Comparison of ENCODE assay signal across 11 cellular contexts in the genomic region with DNA sequence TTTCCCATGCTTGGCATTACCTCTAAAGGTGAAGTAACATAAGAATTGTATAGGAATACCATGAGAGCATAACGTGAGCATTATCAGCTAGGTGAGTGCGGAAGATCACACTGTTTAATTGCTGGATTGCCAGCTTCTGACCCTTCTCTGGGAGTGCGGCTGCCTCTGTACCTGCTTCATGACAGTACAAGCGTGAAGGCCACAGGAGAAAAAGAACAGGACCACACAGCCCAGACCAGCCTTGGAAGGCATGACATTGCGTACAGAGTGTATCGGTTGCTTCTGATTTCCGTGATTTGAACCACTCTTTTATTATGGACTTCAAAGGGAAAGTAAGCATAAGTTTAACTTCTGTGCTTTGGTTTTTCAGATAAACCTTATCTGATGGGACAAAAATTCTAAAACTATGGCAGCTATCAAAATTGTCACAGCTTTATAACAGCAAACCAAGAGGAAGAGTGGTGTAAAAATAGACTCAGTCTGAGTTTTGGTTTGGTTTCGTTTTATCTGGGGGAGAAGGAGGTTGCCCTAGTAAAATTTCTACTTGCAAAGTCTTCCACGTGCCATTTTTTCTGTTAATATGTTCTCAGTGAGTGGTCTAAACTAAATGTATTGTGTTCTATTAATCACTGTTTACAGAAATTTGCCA.
A peak's percentile ranks its signal among the peaks of the same experiment; 100 is the strongest.
DNase-seq lines count a peak whose midpoint lies in the region; ATAC-seq and TF ChIP-seq lines count a peak whose summit lies in the region.
"Had no signal": no experiment of that assay in that cellular context is flagged by ENCODE, and none has a peak within 500 bp of the region (broad histone marks: within the 10 kb centered on the region; RNA-seq: fewer than 3 reads in every experiment).

No MANE protein-coding gene starts in this region.

- no peaks in the 10 kb centered on the region for H3F3A ChIP-seq in OCI-LY1 (ENCODE audit: insufficient read depth, low read length)

- POLR2A ChIA-PET in Caco-2 (lab: Charles Lee): no interaction called here

- H3K9me3 ChIP-seq in OCI-LY1 (ENCODE audit: low read length) (no peaks in the 10 kb centered on the region), Caco-2 (no peaks in the 10 kb centered on the region)

- H3K9me3 Mint-ChIP-seq in CD14-positive monocyte (no peaks in the 10 kb centered on the region), immature natural killer cell (no peaks in the 10 kb centered on the region), Caco-2 (ENCODE audit: unreplicated experiment) (no peaks in the 10 kb centered on the region)

- H3K4me1 ChIP-seq in OCI-LY1 (ENCODE audit: insufficient read depth, low read length, severe bottlenecking): peaks cover 13% of the 10 kb centered on the region
- peaks cover 14% of the 10 kb centered on the region for H3K4me1 ChIP-seq in Caco-2

- H3K36me3 ChIP-seq in OCI-LY1 (ENCODE audit: insufficient read depth, low read length): no peaks in the 10 kb centered on the region
- no peaks in the 10 kb centered on the region for H3K36me3 ChIP-seq in Caco-2 (ENCODE audit: control insufficient read depth, insufficient read depth, low read length)

- no peak overlapping the region for H2AFZ ChIP-seq in OCI-LY1 (ENCODE audit: low read length)

- H3K27me3 Mint-ChIP-seq in CD14-positive monocyte (ENCODE audit: low read depth in 3 of 3) (peaks cover 0 to 1% (median 0%) of the 10 kb centered on the region in 3 donors), immature natural killer cell (ENCODE audit: low read depth in 3 of 3) (peaks cover 0 to 8% (median 3%) of the 10 kb centered on the region in 3 donors), Caco-2 (ENCODE audit: insufficient read depth, unreplicated experiment) (no peaks in the 10 kb centered on the region)

- H3K4me2 ChIP-seq in OCI-LY1 (ENCODE audit: low read length): peak overlapping the region; percentile 7; the same call in 1 of the 2 replicates

- no peaks in the 10 kb centered on the region for H4K20me1 ChIP-seq in OCI-LY1 (ENCODE audit: insufficient read depth, low read length)

- intact Hi-C loops in CD14-positive monocyte (cut with micrococcal nuclease): loop anchor here in 1 of 2 donors (1.0 kb wide), 1 partner anchor 10 kb away; no protein-coding TSS in a partner anchor
- intact Hi-C loops in Caco-2 (cut with micrococcal nuclease; ENCODE audit: unreplicated experiment): no loop called here

- H3K36me3 Mint-ChIP-seq in CD14-positive monocyte: peaks cover 31 to 36% of the 10 kb centered on the region in 2 donors
- H3K36me3 Mint-ChIP-seq in immature natural killer cell: peaks cover 5 to 18% (median 16%) of the 10 kb centered on the region in 3 donors
- H3K36me3 Mint-ChIP-seq in Caco-2 (ENCODE audit: insufficient read depth, unreplicated experiment): peaks cover 31% of the 10 kb centered on the region

- no peak for DNase-seq in CD14-positive monocyte (ENCODE audit: low spot score)
- DNase-seq in immature natural killer cell: peak in 2 of 3 donors; percentile 14 to 29
- DNase-seq in Caco-2: no peak
- DNase-seq: Calu3, mesenchymal stem cell had no signal

- H3K79me2 ChIP-seq in OCI-LY1 (ENCODE audit: insufficient read depth, low read length): no peaks in the 10 kb centered on the region

- peak; percentile 40 for ATAC-seq in GM19463 (IDR thresholded peaks at IDR 0.05; ENCODE audit: unreplicated experiment)
- ATAC-seq in HG02884 (IDR thresholded peaks at IDR 0.05; ENCODE audit: unreplicated experiment): no peak
- ATAC-seq in GM19455 (IDR thresholded peaks at IDR 0.05; ENCODE audit: unreplicated experiment): no peak
- ATAC-seq in HG02763 (IDR thresholded peaks at IDR 0.05; ENCODE audit: unreplicated experiment): no peak

- H3K4me3 ChIP-seq in OCI-LY1 (ENCODE audit: low read depth, low read length, poor library complexity, severe bottlenecking) (no peak overlapping the region), Caco-2 (ENCODE audit: low read depth, low read length) (no peak overlapping the region)

- H3K9ac ChIP-seq in OCI-LY1 (ENCODE audit: low read length): no peak overlapping the region

- H3K4me3 Mint-ChIP-seq in CD14-positive monocyte: peak overlapping the region; percentile 63 to 82
- H3K4me3 Mint-ChIP-seq in immature natural killer cell: peak overlapping the region; percentile 77 to 89 (median 82)
- no peak overlapping the region for H3K4me3 Mint-ChIP-seq in Caco-2 (ENCODE audit: unreplicated experiment)

- H3K4me1 Mint-ChIP-seq in CD14-positive monocyte (peaks cover 44% of the 10 kb centered on the region), immature natural killer cell (peaks cover 50 to 59% of the 10 kb centered on the region in 2 donors), Caco-2 (ENCODE audit: low read depth, unreplicated experiment) (peaks cover 12% of the 10 kb centered on the region)

- BruUV-seq in Caco-2 (replicated peaks; lab: Mats Ljungman, UMichigan): no TSS peak

- peak overlapping the region; percentile 71 to 87 (median 83) for H3K27ac Mint-ChIP-seq in CD14-positive monocyte
- peak overlapping the region; percentile 23 to 90 (median 76) for H3K27ac Mint-ChIP-seq in immature natural killer cell
- no peak overlapping the region for H3K27ac Mint-ChIP-seq in Caco-2 (ENCODE audit: unreplicated experiment)

- H3K27ac ChIP-seq in OCI-LY1 (ENCODE audit: low read depth, low read length, poor library complexity, severe bottlenecking): no peak overlapping the region
- H3K27ac ChIP-seq: epithelial cell of prostate had no signal

- H3K27me3 ChIP-seq in OCI-LY1 (ENCODE audit: insufficient read depth, low read length) (no peaks in the 10 kb centered on the region), Caco-2 (replicated peaks; ENCODE audit: control insufficient read depth, insufficient read depth, low read length) (no peaks in the 10 kb centered on the region)

- TF ChIP-seq CTCF in CD14-positive monocyte (IDR thresholded peaks at IDR 0.05) (no peak), OCI-LY1 (IDR thresholded peaks at IDR 0.05; ENCODE audit: low read length) (no peak), Caco-2 (IDR thresholded peaks at IDR 0.05; ENCODE audit: insufficient read depth in 1 of 2, low read depth in 1 of 2, low read length in 1 of 2, severe bottlenecking in 1 of 2, unreplicated experiment in 1 of 2) (no peak)

- no peaks in the 10 kb centered on the region for H3K9me2 ChIP-seq in OCI-LY1 (ENCODE audit: low read depth, low read length)

- CTCF ChIA-PET in Caco-2 (lab: Charles Lee): no interaction called here

Comparison
In these comparisons a context has a peak if more than half of its experiments do, and no peak if none do; other contexts are left out.
1. DNase-seq: peak in immature natural killer cell (2 of 3); none in CD14-positive monocyte (single experiment) and Caco-2 (0 of 2).